In the genomic region with DNA sequence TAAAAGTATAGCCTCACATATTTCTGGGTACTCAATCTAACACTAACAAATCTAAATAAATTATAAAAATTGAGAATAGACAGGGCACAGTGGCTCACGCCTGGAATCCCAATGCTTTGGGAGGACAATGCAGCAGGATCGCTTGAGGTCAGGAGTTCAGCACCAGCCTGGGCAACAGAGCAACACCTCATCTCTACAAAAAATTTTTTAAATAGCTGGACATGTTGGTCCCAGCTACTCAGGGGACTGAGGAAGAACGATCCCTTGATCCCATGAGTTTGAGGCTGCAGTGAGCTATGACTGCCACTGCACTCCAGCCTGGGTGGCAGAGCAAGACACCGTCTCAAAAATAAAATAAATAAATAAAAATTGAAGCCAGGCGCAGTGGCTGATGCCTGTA, we compare ENCODE assay signal across 26 cellular contexts.
"Had no signal": no experiment of that assay in that cellular context is flagged by ENCODE, and none has a peak within 500 bp of the region (broad histone marks: within the 10 kb centered on the region; RNA-seq: fewer than 3 reads in every experiment).

No MANE protein-coding gene starts in this region.

- H3K9me3 Mint-ChIP-seq: natural killer cell; nephron; stimulated activated memory B cell treated with anti-CD40 and anti-IgM and Interleukin-4, amounts not matched to agents 10 μg/mL and 1 μg/mL and 100 μg/mL, for 72 hours; stimulated activated naive CD8-positive, alpha-beta T cell treated with anti-CD3 and anti-CD28 coated beads, Interleukin-15, amount 100 ng/mL, for 72 hours had no signal

- H3K36me3 ChIP-seq: ovary, right lobe of liver, thoracic aorta, vagina had no signal

- H3K27ac ChIP-seq: ovary, parathyroid adenoma, psoas muscle, right lobe of liver, sigmoid colon, thoracic aorta, thyroid gland, tibial nerve, upper lobe of left lung, vagina had no signal

- H3K27me3 ChIP-seq: ovary, right lobe of liver, sigmoid colon, thyroid gland, tibial nerve, upper lobe of left lung, vagina had no signal

- H3K4me3 Mint-ChIP-seq: naive thymus-derived CD4-positive, alpha-beta T cell; natural killer cell; nephron; stimulated activated memory B cell treated with anti-CD40 and anti-IgM and Interleukin-4, amounts not matched to agents 10 μg/mL and 1 μg/mL and 100 μg/mL, for 72 hours; stimulated activated naive CD8-positive, alpha-beta T cell treated with anti-CD3 and anti-CD28 coated beads, Interleukin-15, amount 100 ng/mL, for 72 hours had no signal

- H3K4me3 ChIP-seq: ovary, psoas muscle, right lobe of liver, sigmoid colon, thoracic aorta, thyroid gland, tibial nerve, upper lobe of left lung, vagina had no signal

- H3K79me2 ChIP-seq: parathyroid adenoma had no signal

- ATAC-seq: naive thymus-derived CD4-positive, alpha-beta T cell; natural killer cell; psoas muscle; right cardiac atrium; right lobe of liver; stimulated activated memory B cell treated with anti-CD40 and anti-IgM and Interleukin-4, amounts not matched to agents 10 μg/mL and 1 μg/mL and 100 μg/mL, for 72 hours; stimulated activated naive CD8-positive, alpha-beta T cell treated with anti-CD3 and anti-CD28 coated beads, Interleukin-15, amount 100 ng/mL, for 72 hours; stimulated activated naive CD8-positive, alpha-beta T cell treated with anti-CD3 and anti-CD28 coated beads, Interleukin-15, Interleukin-2, amounts not matched to agents 100 U/mL and 50 U/mL, for 24 hours had no signal

- H3K27me3 Mint-ChIP-seq: naive thymus-derived CD4-positive, alpha-beta T cell; progenitor cell of endocrine pancreas; stimulated activated memory B cell treated with anti-CD40 and anti-IgM and Interleukin-4, amounts not matched to agents 10 μg/mL and 1 μg/mL and 100 μg/mL, for 72 hours; stimulated activated naive CD8-positive, alpha-beta T cell treated with anti-CD3 and anti-CD28 coated beads, Interleukin-15, amount 100 ng/mL, for 72 hours had no signal

- DNase-seq: naive thymus-derived CD4-positive, alpha-beta T cell; natural killer cell; occipital lobe; ovary; posterior cingulate gyrus; psoas muscle; right cardiac atrium; right lobe of liver; sigmoid colon; small intestine; stimulated activated CD4-positive, alpha-beta T cell treated with anti-CD3 and anti-CD28 coated beads, Interleukin-1b, Interleukin-23, amount 100 ng/mL, for 48 hours; stimulated activated CD4-positive, alpha-beta T cell treated with anti-CD3 and anti-CD28 coated beads, Interleukin-4, amount 100 ng/mL, for 1 hour; stimulated activated CD4-positive, alpha-beta T cell treated with anti-CD3 and anti-CD28 coated beads, Interleukin-4, amount 100 ng/mL, for 4 hours; stimulated activated CD8-positive, alpha-beta memory T cell treated with anti-CD3 and anti-CD28 coated beads, Interleukin-4, amount 100 ng/mL, for 48 hours; stimulated activated naive CD4-positive, alpha-beta T cell; stimulated activated naive CD8-positive, alpha-beta T cell treated with anti-CD3 and anti-CD28 coated beads, Interleukin-15, amount 100 ng/mL, for 72 hours; stimulated activated naive CD8-positive, alpha-beta T cell treated with anti-CD3 and anti-CD28 coated beads, Interleukin-15, Interleukin-2, amounts not matched to agents 100 U/mL and 50 U/mL, for 24 hours; upper lobe of left lung had no signal

- H3K4me1 Mint-ChIP-seq: nephron had no signal

- H2AFZ ChIP-seq: parathyroid adenoma had no signal

- H3K9ac ChIP-seq: parathyroid adenoma had no signal

- H3K27ac Mint-ChIP-seq: natural killer cell; nephron; progenitor cell of endocrine pancreas; stimulated activated memory B cell treated with anti-CD40 and anti-IgM and Interleukin-4, amounts not matched to agents 10 μg/mL and 1 μg/mL and 100 μg/mL, for 72 hours; stimulated activated naive CD8-positive, alpha-beta T cell treated with anti-CD3 and anti-CD28 coated beads, Interleukin-15, amount 100 ng/mL, for 72 hours had no signal

- H3K9me3 ChIP-seq: ovary, psoas muscle, right lobe of liver, sigmoid colon, thoracic aorta, thyroid gland, tibial nerve, upper lobe of left lung, vagina had no signal

- H3K4me1 ChIP-seq: parathyroid adenoma, psoas muscle, right lobe of liver, sigmoid colon, tibial nerve, upper lobe of left lung, vagina had no signal
